18 cellular contexts compared by ENCODE assay signal in the genomic region with DNA sequence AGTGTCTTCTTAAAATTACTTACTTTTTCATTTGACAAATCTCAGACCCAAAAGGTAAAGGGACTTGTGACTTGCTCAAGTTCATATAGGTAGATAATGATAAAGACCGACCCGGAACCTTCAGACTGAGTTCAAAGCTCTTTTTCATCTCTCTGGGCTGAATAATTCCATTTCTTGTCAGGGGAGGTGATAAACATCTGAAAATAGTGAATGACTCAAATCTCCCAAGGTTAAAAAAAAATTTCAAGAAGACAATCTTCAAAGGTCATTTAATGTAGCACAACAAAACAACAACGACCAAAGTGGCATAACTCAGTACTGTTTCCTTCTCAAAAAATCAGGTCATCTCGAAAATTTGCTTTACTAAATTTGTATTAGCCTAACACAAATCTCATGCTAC. TPM values are rescaled to one million over a fixed set of nuclear protein-coding genes. Genes with fewer than 3 reads are reported as not detected.
DNase-seq lines count a peak whose midpoint lies in the region; ATAC-seq and FAIRE-seq lines count a peak whose summit lies in the region.
"Had no signal": no experiment of that assay in that cellular context is flagged by ENCODE, and none has a peak within 500 bp of the region (broad histone marks: within the 10 kb centered on the region; RNA-seq: fewer than 3 reads in every experiment).

No MANE protein-coding gene starts in this region.

- H3K4me1 ChIP-seq in adipocyte (ENCODE audit: control insufficient read depth, insufficient read depth, low read length) (peaks cover 18% of the 10 kb centered on the region), small intestine (ENCODE audit: control insufficient read depth in 2 of 2, insufficient read depth in 1 of 2, low read depth in 1 of 2, low read length in 1 of 2) (peaks cover 6 to 14% of the 10 kb centered on the region in 2 donors)

- H3K27me3 ChIP-seq in adipocyte (replicated peaks; ENCODE audit: control insufficient read depth, insufficient read depth, low read length) (no peaks in the 10 kb centered on the region), small intestine (ENCODE audit: control insufficient read depth in 2 of 2, insufficient read depth in 2 of 2, low read length in 2 of 2) (no peaks in the 10 kb centered on the region), MG63 (no peaks in the 10 kb centered on the region)
- H3K27me3 ChIP-seq: Peyer's patch, testis had no signal

- no peak for DNase-seq in activated T-cell treated with anti-CD3 and anti-CD28 coated beads, Interleukin-2, amount 50 U/mL, for 4 hours
- no peak for DNase-seq in activated T-cell treated with anti-CD3 and anti-CD28 coated beads for 4 hours
- DNase-seq in T-cell, result no peak
- peak; percentile 29 for DNase-seq in adipocyte (ENCODE audit: low read depth)
- peak; percentile 48 for DNase-seq in small intestine
- no peak for DNase-seq in MG63
- DNase-seq: cerebellar nuclear complex, mucosa of descending colon, NCI-H1417 treated with DMSO at 0.1 percent for 48 hours, NCI-H2171, nucleus accumbens, Peyer's patch, right cardiac atrium, testis had no signal

- FAIRE-seq in small intestine (lab: Jason Lieb, UNC), result no peak
- FAIRE-seq: endometrium, HTR-8/SVneo had no signal

- peak overlapping the region; percentile 83 to 84 for H3K27ac Mint-ChIP-seq in T-cell

- peaks cover 24% of the 10 kb centered on the region for H3K4me1 Mint-ChIP-seq in activated T-cell treated with anti-CD3 and anti-CD28 coated beads, Interleukin-2, amount 50 U/mL, for 4 hours (ENCODE audit: low read depth)
- H3K4me1 Mint-ChIP-seq in T-cell, result peaks cover 31 to 41% (median 40%) of the 10 kb centered on the region in 3 donors

- H3K9me3 ChIP-seq in adipocyte (ENCODE audit: control insufficient read depth, low read length), result no peaks in the 10 kb centered on the region
- H3K9me3 ChIP-seq in small intestine (ENCODE audit: control insufficient read depth, low read depth), result no peaks in the 10 kb centered on the region
- H3K9me3 ChIP-seq in MG63, result no peaks in the 10 kb centered on the region
- H3K9me3 ChIP-seq: mucosa of descending colon, Peyer's patch, testis had no signal

- WGBS in small intestine, 3 donors, result 10 to 44% (median 23%) methylated on average over 4 of the region's 4 CpGs

- no peak overlapping the region for H3K9ac ChIP-seq in adipocyte (ENCODE audit: low read length)

- no peak overlapping the region for H3K27ac ChIP-seq in small intestine (ENCODE audit: low read depth in 1 of 2, low read length in 1 of 2)
- H3K27ac ChIP-seq: testis had no signal

- H3K4me3 Mint-ChIP-seq in activated T-cell treated with anti-CD3 and anti-CD28 coated beads, Interleukin-2, amount 50 U/mL, for 4 hours, result peak overlapping the region; percentile 52
- peak overlapping the region; percentile 6 to 59 (median 46) for H3K4me3 Mint-ChIP-seq in T-cell

- H3K36me3 ChIP-seq in adipocyte (ENCODE audit: control insufficient read depth, insufficient read depth, low read length, severe bottlenecking) (no peaks in the 10 kb centered on the region), small intestine (ENCODE audit: control insufficient read depth in 2 of 2, insufficient read depth in 2 of 2, low read length in 2 of 2) (no peaks in the 10 kb centered on the region), MG63 (no peaks in the 10 kb centered on the region; the same call in 1 of the 2 replicates)
- H3K36me3 ChIP-seq: Peyer's patch had no signal

- H3K4me3 ChIP-seq in adipocyte (ENCODE audit: low read length) (no peak overlapping the region), small intestine (ENCODE audit: low read depth in 1 of 2, low read length in 2 of 2) (no peak overlapping the region), MG63 (no peak overlapping the region)
- H3K4me3 ChIP-seq: mucosa of descending colon, Peyer's patch, testis had no signal

- no peaks in the 10 kb centered on the region for H3K9me3 Mint-ChIP-seq in activated T-cell treated with anti-CD3 and anti-CD28 coated beads, Interleukin-2, amount 50 U/mL, for 4 hours
- no peaks in the 10 kb centered on the region for H3K9me3 Mint-ChIP-seq in T-cell

- H3K36me3 Mint-ChIP-seq in activated T-cell treated with anti-CD3 and anti-CD28 coated beads, Interleukin-2, amount 50 U/mL, for 4 hours (ENCODE audit: insufficient read depth), result peaks cover 3% of the 10 kb centered on the region
- no peaks in the 10 kb centered on the region for H3K36me3 Mint-ChIP-seq in T-cell

- CTCF ChIA-PET in T-cell (lab: Charles Lee), result interaction anchor here (0.5 to 1.5 kb wide), 7 partner anchors 11 to 49 kb away, joined by 3 to 7 read pairs (median 4); partner anchors contain the start of gene LUZP1 (in 1 of the 2)

- peak; percentile 92 to 97 for ATAC-seq in activated T-cell treated with anti-CD3 and anti-CD28 coated beads, Interleukin-2, amount 50 U/mL, for 4 hours
- ATAC-seq in T-cell (replicated peaks in 1 of 4), result peak; percentile 44 to 84 (median 72)
- ATAC-seq in GM21423 (IDR thresholded peaks at IDR 0.05; ENCODE audit: unreplicated experiment), result no peak
- no peak for ATAC-seq in GM21367 (IDR thresholded peaks at IDR 0.05; ENCODE audit: unreplicated experiment)
- ATAC-seq: right cardiac atrium had no signal

- H3K27me3 Mint-ChIP-seq in activated T-cell treated with anti-CD3 and anti-CD28 coated beads, Interleukin-2, amount 50 U/mL, for 4 hours (ENCODE audit: low read depth), result no peaks in the 10 kb centered on the region
- no peaks in the 10 kb centered on the region for H3K27me3 Mint-ChIP-seq in T-cell

- POLR2A ChIA-PET in T-cell (lab: Charles Lee), result interaction anchor here (0.6 kb wide), 2 partner anchors 24 to 37 kb away, joined by 3 to 5 read pairs; no protein-coding TSS in a partner anchor

RNA-seq across cellular contexts. Expression of gene LUZP1, which starts 20.6 kb away (rescaled TPM):
- 10 to 100 TPM; 19.7 to 20.7 (median 20.1) TPM for total RNA-seq in activated T-cell treated with anti-CD3 and anti-CD28 coated beads, Interleukin-2, amount 50 U/mL, for 4 hours
- 10 to 100 TPM; 18.8 to 24.8 (median 19.7) TPM for total RNA-seq in T-cell
- 10 to 100 TPM; 14.1 to 21.7 (median 17.3) TPM for polyA plus RNA-seq in small intestine
- total RNA-seq in MG63 (2014; rRNA removed; shearing (Covaris generic); ENCODE audit: low replicate concordance), result 17.1 and 18.2 TPM in 2 replicates

Comparison
In these comparisons a context has a peak if more than half of its experiments do, and no peak if none do; other contexts are left out.
1. ATAC-seq: peak in activated T-cell treated with anti-CD3 and anti-CD28 coated beads, Interleukin-2, amount 50 U/mL, for 4 hours (2 of 2) and T-cell (4 of 4); none in GM21423 (single experiment) and GM21367 (single experiment).
2. DNase-seq: peak in adipocyte (single experiment) and small intestine (single experiment); none in activated T-cell treated with anti-CD3 and anti-CD28 coated beads, Interleukin-2, amount 50 U/mL, for 4 hours (single experiment), activated T-cell treated with anti-CD3 and anti-CD28 coated beads for 4 hours (single experiment), T-cell (0 of 34) and MG63 (single experiment).